18 cellular contexts compared by ENCODE assay signal in genomic region chr7:39608278-39608677, GRCh38. TPM values are rescaled to one million over a fixed set of nuclear protein-coding genes. Genes with fewer than 3 reads are reported as not detected.
DNase-seq lines count a peak whose midpoint lies in the region; ATAC-seq and TF ChIP-seq lines count a peak whose summit lies in the region.
"Had no signal": no experiment of that assay in that cellular context is flagged by ENCODE, and none has a peak within 500 bp of the region (broad histone marks: within the 10 kb centered on the region; RNA-seq: fewer than 3 reads in every experiment).

No MANE protein-coding gene starts in this region.

- peaks cover 0 to 2% (median 0%) of the 10 kb centered on the region in 8 donors for H3K9me3 Mint-ChIP-seq in CD4-positive, alpha-beta memory T cell

- no TSS peak for BruUV-seq in A673 (replicated peaks; lab: Mats Ljungman, UMichigan)

- H3K4me3 ChIP-seq in A673 (ENCODE audit: low read depth, low read length, poor library complexity, severe bottlenecking), result no peak overlapping the region
- H3K4me3 ChIP-seq in CD4-positive, alpha-beta memory T cell (ENCODE audit: low read length in 2 of 2), result no peak overlapping the region
- no peak overlapping the region for H3K4me3 ChIP-seq in SJSA1
- H3K4me3 ChIP-seq: left lung had no signal

- H3K36me3 ChIP-seq in A673 (ENCODE audit: insufficient read depth, low read length, poor library complexity, severe bottlenecking) (no peaks in the 10 kb centered on the region), SJSA1 (no peaks in the 10 kb centered on the region)
- H3K36me3 ChIP-seq in CD4-positive, alpha-beta memory T cell (ENCODE audit: insufficient read depth, low read length), result no peaks in the 10 kb centered on the region
- H3K36me3 ChIP-seq: left lung had no signal

- no peak for TF ChIP-seq CTCF in A673 (conservative IDR thresholded peaks at IDR 0.05; ENCODE audit: low read depth, low read length)

- peak overlapping the region; percentile 28 for H3K27ac ChIP-seq in A673 (ENCODE audit: low read depth, low read length, poor library complexity, severe bottlenecking)
- H3K27ac ChIP-seq in CD4-positive, alpha-beta memory T cell (ENCODE audit: low read depth, low read length), result no peak overlapping the region
- peak overlapping the region; percentile 73 for H3K27ac ChIP-seq in SJSA1
- H3K27ac ChIP-seq in epithelial cell of prostate, result peak overlapping the region; percentile 96

- H3K27me3 Mint-ChIP-seq in CD4-positive, alpha-beta memory T cell, result peaks cover 12 to 20% of the 10 kb centered on the region in 2 donors

- peaks cover 31 to 59% (median 44%) of the 10 kb centered on the region in 4 donors for H3K4me1 Mint-ChIP-seq in CD4-positive, alpha-beta memory T cell

- H3K4me1 ChIP-seq in A673 (ENCODE audit: insufficient read depth, low read length, poor library complexity, severe bottlenecking) (peaks cover 21% of the 10 kb centered on the region), SJSA1 (replicated peaks) (peaks cover 32% of the 10 kb centered on the region)
- peaks cover 44% of the 10 kb centered on the region for H3K4me1 ChIP-seq in CD4-positive, alpha-beta memory T cell (ENCODE audit: insufficient read depth, low read length)

- peak overlapping the region in 6 of 8 donors; percentile 3 to 56 (median 14) for H3K4me3 Mint-ChIP-seq in CD4-positive, alpha-beta memory T cell
- H3K4me3 Mint-ChIP-seq: activated CD8-positive, alpha-beta memory T cell treated with anti-CD3 and anti-CD28 coated beads, Interleukin-2, amount 10 ng/mL, durations not matched to agents 7 days and 5 days had no signal

- no peaks in the 10 kb centered on the region for H3K9me3 ChIP-seq in A673 (ENCODE audit: low read depth, low read length, poor library complexity, severe bottlenecking)
- no peaks in the 10 kb centered on the region for H3K9me3 ChIP-seq in CD4-positive, alpha-beta memory T cell (ENCODE audit: control insufficient read depth in 1 of 2, low read length in 2 of 2)
- H3K9me3 ChIP-seq in SJSA1 (replicated peaks), result no peaks in the 10 kb centered on the region
- H3K9me3 ChIP-seq: left lung had no signal

- DNase-seq in A673 (ENCODE audit: low spot score) (peak; percentile 50), SJSA1 (ENCODE audit: low read depth in 1 of 2, low spot score in 2 of 2) (no peak), epithelial cell of prostate (ENCODE audit: low read depth, low spot score) (no peak), NOMO-1 treated with dmso at 0.1 percent for 144 hours (lab: John Stamatoyannopoulos, UW; ENCODE audit: unreplicated experiment) (no peak), NCI-H2227 treated with DMSO at 0.1 percent for 48 hours (lab: John Stamatoyannopoulos, UW) (no peak), T1000 (lab: John Stamatoyannopoulos, UW) (no peak)
- DNase-seq in CD4-positive, alpha-beta memory T cell, result no peak
- DNase-seq: activated CD8-positive, alpha-beta memory T cell treated with anti-CD3 and anti-CD28 coated beads, Interleukin-2, amount 10 ng/mL, durations not matched to agents 7 days and 5 days; activated effector memory CD4-positive, alpha-beta T cell treated with Interleukin-2 at 50 U/mL for 16 hours; anterior cingulate cortex; COR-L47; effector memory CD4-positive, alpha-beta T cell; left lung; right cardiac atrium; SHP77; stimulated activated CD4-positive, alpha-beta T cell treated with anti-CD3 and anti-CD28 coated beads, Interleukin-15, amount 100 ng/mL, for 24 hours had no signal

- H3K27me3 ChIP-seq in A673 (replicated peaks; ENCODE audit: insufficient read depth, low read depth, low read length, poor library complexity), result no peaks in the 10 kb centered on the region
- no peaks in the 10 kb centered on the region for H3K27me3 ChIP-seq in CD4-positive, alpha-beta memory T cell (ENCODE audit: insufficient read depth, low read length)
- no peaks in the 10 kb centered on the region for H3K27me3 ChIP-seq in SJSA1 (replicated peaks)

- intact Hi-C loops in A673 (cut with micrococcal nuclease; ENCODE audit: unreplicated experiment), result no loop called here
- intact Hi-C loops in CD4-positive, alpha-beta memory T cell (cut with micrococcal nuclease), result loop anchor here (2.0 kb wide), 1 partner anchor 27 kb away; no protein-coding TSS in a partner anchor

- no peaks in the 10 kb centered on the region for H3K36me3 Mint-ChIP-seq in CD4-positive, alpha-beta memory T cell

- POLR2A ChIA-PET in A673 (lab: Charles Lee; ENCODE audit: low non-redundant PET), result no interaction called here
- POLR2A ChIA-PET in CD4-positive, alpha-beta memory T cell (lab: Charles Lee; ENCODE audit: partially characterized antibody), result no interaction called here

- peak overlapping the region in 3 of 7 donors; percentile 1 to 32 (median 8) for H3K27ac Mint-ChIP-seq in CD4-positive, alpha-beta memory T cell
- H3K27ac Mint-ChIP-seq: activated CD8-positive, alpha-beta memory T cell treated with anti-CD3 and anti-CD28 coated beads, Interleukin-2, amount 10 ng/mL, durations not matched to agents 7 days and 5 days had no signal

- CTCF ChIA-PET in A673 (lab: Charles Lee), result no interaction called here
- CTCF ChIA-PET in CD4-positive, alpha-beta memory T cell (lab: Charles Lee; ENCODE audit: partially characterized antibody), result interaction anchor here (1.2 to 1.4 kb wide), 2 partner anchors 11 to 28 kb away, joined by 3 to 9 read pairs; no protein-coding TSS in a partner anchor

- no peak for ATAC-seq in GM18861 (IDR thresholded peaks at IDR 0.05; ENCODE audit: unreplicated experiment)
- ATAC-seq: activated CD4-positive, CD25-positive, alpha-beta regulatory T cell treated with anti-CD3 and anti-CD28 coated beads, Interleukin-2, amount 50 U/mL, for 24 hours; activated CD8-positive, alpha-beta memory T cell treated with anti-CD3 and anti-CD28 coated beads, Interleukin-2, amount 10 ng/mL, durations not matched to agents 7 days and 5 days had no signal

RNA-seq across cellular contexts. Expression of gene RALA, which starts 15.1 kb away (rescaled TPM):
- 33.9 and 36.3 TPM in 2 replicates for total RNA-seq in A673 (2021)
- 10 to 100 TPM; 46.3 to 47.7 TPM for total RNA-seq in CD4-positive, alpha-beta memory T cell
- 10 to 100 TPM; 31.6 to 50.5 TPM for polyA plus RNA-seq in CD4-positive, alpha-beta memory T cell
- total RNA-seq in SJSA1 (2014; rRNA removed; shearing (Covaris generic)), result 12.7 and 17.8 TPM in 2 replicates

RNA-seq across cellular contexts. Expression of gene YAE1, which starts 42.1 kb away (rescaled TPM):
- total RNA-seq in A673 (2021), result 26.7 and 29.1 TPM in 2 replicates
- total RNA-seq in CD4-positive, alpha-beta memory T cell, result 10 to 100 TPM; 23.4 to 27.5 TPM
- 10 to 100 TPM; 13.1 to 17.8 TPM for polyA plus RNA-seq in CD4-positive, alpha-beta memory T cell
- 38.3 and 44.6 TPM in 2 replicates for total RNA-seq in SJSA1 (2014; rRNA removed; shearing (Covaris generic))
